In genomic region chr1:58107943-58108342, GRCh38 we compare ENCODE assay signal across 20 cellular contexts.
A peak's percentile ranks its signal among the peaks of the same experiment; 100 is the strongest.
DNase-seq lines count a peak whose midpoint lies in the region; ATAC-seq and TF ChIP-seq lines count a peak whose summit lies in the region.
"Had no signal": no experiment of that assay in that cellular context is flagged by ENCODE, and none has a peak within 500 bp of the region (broad histone marks: within the 10 kb centered on the region; RNA-seq: fewer than 3 reads in every experiment).

No MANE protein-coding gene starts in this region.

- no peak overlapping the region for H3K4me3 ChIP-seq in GM06990 (replicated peaks; ENCODE audit: low read depth, low read length)
- H3K4me3 ChIP-seq: K562 had no signal

- ATAC-seq in GM19035 (IDR thresholded peaks at IDR 0.05; ENCODE audit: unreplicated experiment) (peak; percentile 36), GM21576 (IDR thresholded peaks at IDR 0.05; ENCODE audit: unreplicated experiment) (peak; percentile 49), HG02870 (IDR thresholded peaks at IDR 0.05; ENCODE audit: unreplicated experiment) (peak; percentile 40), GM21737 (IDR thresholded peaks at IDR 0.05; ENCODE audit: unreplicated experiment) (no peak)
- no peak for ATAC-seq in activated CD8-positive, alpha-beta T cell treated with anti-CD3 and anti-CD28 coated beads for 36 hours
- ATAC-seq: K562 had no signal

- peaks cover 4% of the 10 kb centered on the region for H3K27me3 Mint-ChIP-seq in activated CD8-positive, alpha-beta T cell treated with anti-CD3 and anti-CD28 coated beads for 36 hours

- H3K4me1 Mint-ChIP-seq in activated CD8-positive, alpha-beta T cell treated with anti-CD3 and anti-CD28 coated beads for 36 hours (ENCODE audit: low read depth), result no peaks in the 10 kb centered on the region

- CTCF ChIA-PET in activated CD8-positive, alpha-beta T cell treated with anti-CD3 and anti-CD28 coated beads for 36 hours (lab: Charles Lee), result no interaction called here

- H3K27ac Mint-ChIP-seq in activated CD8-positive, alpha-beta T cell treated with anti-CD3 and anti-CD28 coated beads for 36 hours, result no peak overlapping the region
- H3K27ac Mint-ChIP-seq: H9 had no signal

- no peaks in the 10 kb centered on the region for H3K9me3 Mint-ChIP-seq in activated CD8-positive, alpha-beta T cell treated with anti-CD3 and anti-CD28 coated beads for 36 hours
- H3K9me3 Mint-ChIP-seq: H9 had no signal

- H3K36me3 Mint-ChIP-seq in activated CD8-positive, alpha-beta T cell treated with anti-CD3 and anti-CD28 coated beads for 36 hours (ENCODE audit: low read depth), result no peaks in the 10 kb centered on the region

- peak; percentile 23 for DNase-seq in GM06990 (ENCODE audit: extremely low read depth, insufficient read length)
- DNase-seq in hepatic stellate cell (ENCODE audit: low spot score), result no peak
- no peak for DNase-seq in activated CD8-positive, alpha-beta T cell treated with anti-CD3 and anti-CD28 coated beads for 36 hours
- DNase-seq in RKO (ENCODE audit: low spot score), result no peak
- DNase-seq: 8988T, COR-L47, DMS153, GDM1, H9, NCI-H1694 treated with DMSO at 0.1 percent for 48 hours, NCI-H748 treated with DMSO at 0.1 percent for 48 hours, OCI-M1, SHP77, SK-N-SH, T-helper 9 cell had no signal

- no peak for TF ChIP-seq CTCF in GM06990 (IDR thresholded peaks at IDR 0.05; ENCODE audit: insufficient read depth, low read length, poor library complexity, severe bottlenecking)
- TF ChIP-seq CTCF in activated CD8-positive, alpha-beta T cell treated with anti-CD3 and anti-CD28 coated beads for 36 hours (IDR thresholded peaks at IDR 0.05), result no peak

- POLR2A ChIA-PET in activated CD8-positive, alpha-beta T cell treated with anti-CD3 and anti-CD28 coated beads for 36 hours (lab: Charles Lee), result no interaction called here

- H3K4me3 Mint-ChIP-seq in activated CD8-positive, alpha-beta T cell treated with anti-CD3 and anti-CD28 coated beads for 36 hours, result no peak overlapping the region
- H3K4me3 Mint-ChIP-seq: H9 had no signal

- H3K36me3 ChIP-seq in GM06990 (ENCODE audit: control insufficient read depth, insufficient read depth, low read length), result no peaks in the 10 kb centered on the region

- intact Hi-C loops in activated CD8-positive, alpha-beta T cell treated with anti-CD3 and anti-CD28 coated beads for 36 hours (cut with micrococcal nuclease), result no loop called here

- H3K27me3 ChIP-seq in GM06990 (replicated peaks; ENCODE audit: control insufficient read depth, insufficient read depth, low read length), result no peaks in the 10 kb centered on the region

Comparison
In these comparisons a context has a peak if more than half of its experiments do, and no peak if none do; other contexts are left out.
1. ATAC-seq: peak in GM19035 (single experiment), GM21576 (single experiment) and HG02870 (single experiment); none in GM21737 (single experiment) and activated CD8-positive, alpha-beta T cell treated with anti-CD3 and anti-CD28 coated beads for 36 hours (single experiment).